Comparison of ENCODE assay signal across 2 cellular contexts in the genomic region with DNA sequence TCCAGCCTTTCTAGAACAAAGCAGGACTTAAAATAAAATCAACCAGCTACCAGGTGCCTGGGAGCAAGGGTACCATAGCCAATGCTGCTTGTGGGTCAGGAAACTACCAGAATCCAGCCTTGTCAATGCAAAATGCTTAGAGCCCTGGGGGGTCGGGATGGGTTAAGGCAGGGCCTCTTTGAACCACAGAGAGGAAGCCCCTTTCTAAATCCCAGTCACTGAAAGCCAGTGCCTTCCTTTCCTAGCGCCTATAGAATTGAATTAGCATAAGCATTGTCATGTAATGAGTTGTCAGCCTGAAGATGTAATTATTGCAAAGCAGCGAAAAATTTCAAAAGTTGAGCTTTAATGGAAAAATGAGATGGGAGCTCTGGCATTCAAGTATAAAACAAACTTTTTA.
TF ChIP-seq lines count a peak whose summit lies in the region.

No MANE protein-coding gene starts in this region.

TF ChIP-seq in GM23338, 12 proteins besides CTCF, POLR2A, EP300 and RAD21 (continued from another document):
- TF ChIP-seq, protein P1, sequence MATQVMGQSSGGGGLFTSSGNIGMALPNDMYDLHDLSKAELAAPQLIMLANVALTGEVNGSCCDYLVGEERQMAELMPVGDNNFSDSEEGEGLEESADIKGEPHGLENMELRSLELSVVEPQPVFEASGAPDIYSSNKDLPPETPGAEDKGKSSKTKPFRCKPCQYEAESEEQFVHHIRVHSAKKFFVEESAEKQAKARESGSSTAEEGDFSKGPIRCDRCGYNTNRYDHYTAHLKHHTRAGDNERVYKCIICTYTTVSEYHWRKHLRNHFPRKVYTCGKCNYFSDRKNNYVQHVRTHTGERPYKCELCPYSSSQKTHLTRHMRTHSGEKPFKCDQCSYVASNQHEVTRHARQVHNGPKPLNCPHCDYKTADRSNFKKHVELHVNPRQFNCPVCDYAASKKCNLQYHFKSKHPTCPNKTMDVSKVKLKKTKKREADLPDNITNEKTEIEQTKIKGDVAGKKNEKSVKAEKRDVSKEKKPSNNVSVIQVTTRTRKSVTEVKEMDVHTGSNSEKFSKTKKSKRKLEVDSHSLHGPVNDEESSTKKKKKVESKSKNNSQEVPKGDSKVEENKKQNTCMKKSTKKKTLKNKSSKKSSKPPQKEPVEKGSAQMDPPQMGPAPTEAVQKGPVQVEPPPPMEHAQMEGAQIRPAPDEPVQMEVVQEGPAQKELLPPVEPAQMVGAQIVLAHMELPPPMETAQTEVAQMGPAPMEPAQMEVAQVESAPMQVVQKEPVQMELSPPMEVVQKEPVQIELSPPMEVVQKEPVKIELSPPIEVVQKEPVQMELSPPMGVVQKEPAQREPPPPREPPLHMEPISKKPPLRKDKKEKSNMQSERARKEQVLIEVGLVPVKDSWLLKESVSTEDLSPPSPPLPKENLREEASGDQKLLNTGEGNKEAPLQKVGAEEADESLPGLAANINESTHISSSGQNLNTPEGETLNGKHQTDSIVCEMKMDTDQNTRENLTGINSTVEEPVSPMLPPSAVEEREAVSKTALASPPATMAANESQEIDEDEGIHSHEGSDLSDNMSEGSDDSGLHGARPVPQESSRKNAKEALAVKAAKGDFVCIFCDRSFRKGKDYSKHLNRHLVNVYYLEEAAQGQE (IDR thresholded peaks at IDR 0.05; ENCODE audit: unreplicated experiment): no peak
- peak; percentile 21; the same call in 1 of the 2 replicates for TF ChIP-seq CREB1 (CRISPR knock-in tag; IDR thresholded peaks at IDR 0.05; ENCODE audit: low read depth)
- no peak for TF ChIP-seq STAT1 (IDR thresholded peaks at IDR 0.05; ENCODE audit: unreplicated experiment)
- TF ChIP-seq ZNF114 (CRISPR knock-in tag; IDR thresholded peaks at IDR 0.05): no peak
- no peak for TF ChIP-seq EZH2 (IDR thresholded peaks at IDR 0.05; ENCODE audit: low read depth, unreplicated experiment)
- TF ChIP-seq JUNB (IDR thresholded peaks at IDR 0.05; ENCODE audit: unreplicated experiment): no peak
- no peak for TF ChIP-seq ZNF331 (CRISPR knock-in tag; IDR thresholded peaks at IDR 0.05; ENCODE audit: low read depth)
- TF ChIP-seq NANOG (IDR thresholded peaks at IDR 0.05; ENCODE audit: borderline replicate concordance): peak; percentile 72
- no peak for TF ChIP-seq EZH2phosphoT487 (IDR thresholded peaks at IDR 0.05; ENCODE audit: unreplicated experiment)
- TF ChIP-seq, protein P2, sequence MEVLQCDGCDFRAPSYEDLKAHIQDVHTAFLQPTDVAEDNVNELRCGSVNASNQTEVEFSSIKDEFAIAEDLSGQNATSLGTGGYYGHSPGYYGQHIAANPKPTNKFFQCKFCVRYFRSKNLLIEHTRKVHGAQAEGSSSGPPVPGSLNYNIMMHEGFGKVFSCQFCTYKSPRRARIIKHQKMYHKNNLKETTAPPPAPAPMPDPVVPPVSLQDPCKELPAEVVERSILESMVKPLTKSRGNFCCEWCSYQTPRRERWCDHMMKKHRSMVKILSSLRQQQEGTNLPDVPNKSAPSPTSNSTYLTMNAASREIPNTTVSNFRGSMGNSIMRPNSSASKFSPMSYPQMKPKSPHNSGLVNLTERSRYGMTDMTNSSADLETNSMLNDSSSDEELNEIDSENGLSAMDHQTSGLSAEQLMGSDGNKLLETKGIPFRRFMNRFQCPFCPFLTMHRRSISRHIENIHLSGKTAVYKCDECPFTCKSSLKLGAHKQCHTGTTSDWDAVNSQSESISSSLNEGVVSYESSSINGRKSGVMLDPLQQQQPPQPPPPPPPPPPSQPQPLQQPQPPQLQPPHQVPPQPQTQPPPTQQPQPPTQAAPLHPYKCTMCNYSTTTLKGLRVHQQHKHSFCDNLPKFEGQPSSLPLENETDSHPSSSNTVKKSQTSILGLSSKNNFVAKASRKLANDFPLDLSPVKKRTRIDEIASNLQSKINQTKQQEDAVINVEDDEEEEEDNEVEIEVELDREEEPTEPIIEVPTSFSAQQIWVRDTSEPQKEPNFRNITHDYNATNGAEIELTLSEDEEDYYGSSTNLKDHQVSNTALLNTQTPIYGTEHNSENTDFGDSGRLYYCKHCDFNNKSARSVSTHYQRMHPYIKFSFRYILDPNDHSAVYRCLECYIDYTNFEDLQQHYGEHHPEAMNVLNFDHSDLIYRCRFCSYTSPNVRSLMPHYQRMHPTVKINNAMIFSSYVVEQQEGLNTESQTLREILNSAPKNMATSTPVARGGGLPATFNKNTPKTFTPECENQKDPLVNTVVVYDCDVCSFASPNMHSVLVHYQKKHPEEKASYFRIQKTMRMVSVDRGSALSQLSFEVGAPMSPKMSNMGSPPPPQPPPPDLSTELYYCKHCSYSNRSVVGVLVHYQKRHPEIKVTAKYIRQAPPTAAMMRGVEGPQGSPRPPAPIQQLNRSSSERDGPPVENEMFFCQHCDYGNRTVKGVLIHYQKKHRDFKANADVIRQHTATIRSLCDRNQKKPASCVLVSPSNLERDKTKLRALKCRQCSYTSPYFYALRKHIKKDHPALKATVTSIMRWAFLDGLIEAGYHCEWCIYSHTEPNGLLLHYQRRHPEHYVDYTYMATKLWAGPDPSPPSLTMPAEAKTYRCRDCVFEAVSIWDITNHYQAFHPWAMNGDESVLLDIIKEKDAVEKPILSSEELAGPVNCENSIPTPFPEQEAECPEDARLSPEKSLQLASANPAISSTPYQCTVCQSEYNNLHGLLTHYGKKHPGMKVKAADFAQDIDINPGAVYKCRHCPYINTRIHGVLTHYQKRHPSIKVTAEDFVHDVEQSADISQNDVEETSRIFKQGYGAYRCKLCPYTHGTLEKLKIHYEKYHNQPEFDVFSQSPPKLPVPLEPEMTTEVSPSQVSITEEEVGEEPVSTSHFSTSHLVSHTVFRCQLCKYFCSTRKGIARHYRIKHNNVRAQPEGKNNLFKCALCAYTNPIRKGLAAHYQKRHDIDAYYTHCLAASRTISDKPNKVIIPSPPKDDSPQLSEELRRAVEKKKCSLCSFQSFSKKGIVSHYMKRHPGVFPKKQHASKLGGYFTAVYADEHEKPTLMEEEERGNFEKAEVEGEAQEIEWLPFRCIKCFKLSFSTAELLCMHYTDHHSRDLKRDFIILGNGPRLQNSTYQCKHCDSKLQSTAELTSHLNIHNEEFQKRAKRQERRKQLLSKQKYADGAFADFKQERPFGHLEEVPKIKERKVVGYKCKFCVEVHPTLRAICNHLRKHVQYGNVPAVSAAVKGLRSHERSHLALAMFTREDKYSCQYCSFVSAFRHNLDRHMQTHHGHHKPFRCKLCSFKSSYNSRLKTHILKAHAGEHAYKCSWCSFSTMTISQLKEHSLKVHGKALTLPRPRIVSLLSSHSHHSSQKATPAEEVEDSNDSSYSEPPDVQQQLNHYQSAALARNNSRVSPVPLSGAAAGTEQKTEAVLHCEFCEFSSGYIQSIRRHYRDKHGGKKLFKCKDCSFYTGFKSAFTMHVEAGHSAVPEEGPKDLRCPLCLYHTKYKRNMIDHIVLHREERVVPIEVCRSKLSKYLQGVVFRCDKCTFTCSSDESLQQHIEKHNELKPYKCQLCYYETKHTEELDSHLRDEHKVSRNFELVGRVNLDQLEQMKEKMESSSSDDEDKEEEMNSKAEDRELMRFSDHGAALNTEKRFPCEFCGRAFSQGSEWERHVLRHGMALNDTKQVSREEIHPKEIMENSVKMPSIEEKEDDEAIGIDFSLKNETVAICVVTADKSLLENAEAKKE (CRISPR knock-in tag; IDR thresholded peaks at IDR 0.05): peak; percentile 96

TF ChIP-seq in SK-N-SH, 30 proteins besides CTCF, POLR2A, EP300 and RAD21 (continued from another document):
- TF ChIP-seq TEAD4 (IDR thresholded peaks at IDR 0.05; ENCODE audit: borderline replicate concordance, insufficient read depth) (no peak), TAF1 (IDR thresholded peaks at IDR 0.05; ENCODE audit: borderline replicate concordance, low read depth, low read length) (no peak), CHD2 (IDR thresholded peaks at IDR 0.05; ENCODE audit: low read length, partially characterized antibody) (no peak)
- TF ChIP-seq, protein P3, sequence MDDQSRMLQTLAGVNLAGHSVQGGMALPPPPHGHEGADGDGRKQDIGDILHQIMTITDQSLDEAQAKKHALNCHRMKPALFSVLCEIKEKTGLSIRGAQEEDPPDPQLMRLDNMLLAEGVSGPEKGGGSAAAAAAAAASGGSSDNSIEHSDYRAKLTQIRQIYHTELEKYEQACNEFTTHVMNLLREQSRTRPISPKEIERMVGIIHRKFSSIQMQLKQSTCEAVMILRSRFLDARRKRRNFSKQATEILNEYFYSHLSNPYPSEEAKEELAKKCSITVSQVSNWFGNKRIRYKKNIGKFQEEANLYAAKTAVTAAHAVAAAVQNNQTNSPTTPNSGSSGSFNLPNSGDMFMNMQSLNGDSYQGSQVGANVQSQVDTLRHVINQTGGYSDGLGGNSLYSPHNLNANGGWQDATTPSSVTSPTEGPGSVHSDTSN (IDR thresholded peaks at IDR 0.05): no peak
